16 cellular contexts compared by ENCODE assay signal in genomic region chr10:111119637-111120036, GRCh38. TPM values are rescaled to one million over a fixed set of nuclear protein-coding genes. Genes with fewer than 3 reads are reported as not detected.
A peak's percentile ranks its signal among the peaks of the same experiment; 100 is the strongest.
DNase-seq lines count a peak whose midpoint lies in the region; ATAC-seq, FAIRE-seq and TF ChIP-seq lines count a peak whose summit lies in the region.
"Had no signal": no experiment of that assay in that cellular context is flagged by ENCODE, and none has a peak within 500 bp of the region (broad histone marks: within the 10 kb centered on the region; RNA-seq: fewer than 3 reads in every experiment).

No MANE protein-coding gene starts in this region.

- no peaks in the 10 kb centered on the region for H3K9me3 ChIP-seq in H1 (ENCODE audit: insufficient read depth in 2 of 2, low read depth in 1 of 2, low read length in 1 of 2)

- H3K27me3 Mint-ChIP-seq in activated naive CD4-positive, alpha-beta T cell treated with anti-CD3 and anti-CD28 coated beads, Interleukin-2, amount 50 U/mL, for 24 hours = no peaks in the 10 kb centered on the region
- peaks cover 3% of the 10 kb centered on the region for H3K27me3 Mint-ChIP-seq in osteocyte (ENCODE audit: unreplicated experiment)
- peaks cover 6% of the 10 kb centered on the region for H3K27me3 Mint-ChIP-seq in activated CD4-positive, alpha-beta T cell treated with anti-CD3 and anti-CD28 coated beads, Interleukin-2, amount 10 ng/mL, durations not matched to agents 7 days and 5 days

- no peak for FAIRE-seq in H1 (lab: Jason Lieb, UNC)
- FAIRE-seq: A204.1, GM18507, H54 had no signal

- H3K36me3 ChIP-seq in H1 (ENCODE audit: control insufficient read depth in 2 of 4, insufficient read depth in 4 of 4, low read length in 3 of 4) = no peaks in the 10 kb centered on the region

- H3K23ac ChIP-seq in H1 (ENCODE audit: insufficient read length) = no peak overlapping the region

- H2BK15ac ChIP-seq in H1 (ENCODE audit: low read length) = no peak overlapping the region

- no peak for ATAC-seq in activated naive CD4-positive, alpha-beta T cell treated with anti-CD3 and anti-CD28 coated beads, Interleukin-2, amount 50 U/mL, for 72 hours

- H3K4me3 Mint-ChIP-seq in activated naive CD4-positive, alpha-beta T cell treated with anti-CD3 and anti-CD28 coated beads, Interleukin-2, amount 50 U/mL, for 24 hours = no peak overlapping the region
- no peak overlapping the region for H3K4me3 Mint-ChIP-seq in osteocyte (ENCODE audit: unreplicated experiment)
- H3K4me3 Mint-ChIP-seq in activated CD4-positive, alpha-beta T cell treated with anti-CD3 and anti-CD28 coated beads, Interleukin-2, amount 10 ng/mL, durations not matched to agents 7 days and 5 days = no peak overlapping the region
- H3K4me3 Mint-ChIP-seq: B cell; CD4-positive, alpha-beta T cell had no signal

- no peak overlapping the region for H2BK120ac ChIP-seq in H1 (replicated peaks; ENCODE audit: low read depth, low read length)

- H3K18ac ChIP-seq in H1 (ENCODE audit: extremely low read depth, low read length) = no peak overlapping the region

- no peak overlapping the region for H3K14ac ChIP-seq in H1 (ENCODE audit: insufficient read length)

- no peak overlapping the region for H2BK5ac ChIP-seq in H1 (ENCODE audit: low read depth, low read length)

- no peak for TF ChIP-seq POLR2A in H1 (IDR thresholded peaks at IDR 0.05; ENCODE audit: control extremely low read depth in 1 of 2, low read depth in 2 of 2, low read length in 2 of 2)

- no peaks in the 10 kb centered on the region for H3K79me1 ChIP-seq in H1 (ENCODE audit: low read depth, low read length)

- H3K23me2 ChIP-seq in H1 (ENCODE audit: low read depth, low read length) = no peaks in the 10 kb centered on the region; the same call in 1 of the 2 replicates

- H3K4me1 ChIP-seq in H1 (replicated peaks in 1 of 4; ENCODE audit: control insufficient read depth in 3 of 4, insufficient read depth in 4 of 4, low read length in 3 of 4) = no peaks in the 10 kb centered on the region

- no peak overlapping the region for H3K4me3 ChIP-seq in H1 (ENCODE audit: extremely low read depth in 1 of 4, insufficient read depth in 2 of 4, low read depth in 3 of 4, low read length in 4 of 4)

- H3K56ac ChIP-seq in H1 (replicated peaks; ENCODE audit: insufficient read length, low read depth, low read length) = no peak overlapping the region

- H2AK5ac ChIP-seq in H1 (ENCODE audit: low read depth, low read length) = no peak overlapping the region

- peak overlapping the region; percentile 73 for H3K27ac Mint-ChIP-seq in activated naive CD4-positive, alpha-beta T cell treated with anti-CD3 and anti-CD28 coated beads, Interleukin-2, amount 50 U/mL, for 24 hours
- peak overlapping the region in 1 of 2 donors; percentile 51 for H3K27ac Mint-ChIP-seq in activated naive CD4-positive, alpha-beta T cell treated with anti-CD3 and anti-CD28 coated beads, Interleukin-2, amount 50 U/mL, for 72 hours
- H3K27ac Mint-ChIP-seq in osteocyte (ENCODE audit: unreplicated experiment) = no peak overlapping the region
- H3K27ac Mint-ChIP-seq in activated CD4-positive, alpha-beta T cell treated with anti-CD3 and anti-CD28 coated beads, Interleukin-2, amount 10 ng/mL, durations not matched to agents 7 days and 5 days = no peak overlapping the region
- H3K27ac Mint-ChIP-seq: B cell; CD4-positive, alpha-beta T cell had no signal

- no peak for TF ChIP-seq RAD21 in H1 (IDR thresholded peaks at IDR 0.05 in 1 of 2, conservative IDR thresholded peaks at IDR 0.05 in 1 of 2; ENCODE audit: low read depth in 2 of 2, low read length in 2 of 2)

- H3K4me1 Mint-ChIP-seq in activated naive CD4-positive, alpha-beta T cell treated with anti-CD3 and anti-CD28 coated beads, Interleukin-2, amount 50 U/mL, for 24 hours = peaks cover 3% of the 10 kb centered on the region
- no peaks in the 10 kb centered on the region for H3K4me1 Mint-ChIP-seq in osteocyte (ENCODE audit: unreplicated experiment)
- H3K4me1 Mint-ChIP-seq in activated CD4-positive, alpha-beta T cell treated with anti-CD3 and anti-CD28 coated beads, Interleukin-2, amount 10 ng/mL, durations not matched to agents 7 days and 5 days = peaks cover 3% of the 10 kb centered on the region
- H3K4me1 Mint-ChIP-seq: B cell had no signal

- no peak overlapping the region for H4K5ac ChIP-seq in H1 (ENCODE audit: insufficient read length, low read depth, low read length)

- no peaks in the 10 kb centered on the region for H3K27me3 ChIP-seq in H1 (replicated peaks in 1 of 4; ENCODE audit: control insufficient read depth in 3 of 4, extremely low read depth in 1 of 4, insufficient read depth in 3 of 4, low read length in 3 of 4)

- H3K4ac ChIP-seq in H1 (replicated peaks; ENCODE audit: insufficient read length, low read depth, low read length) = no peak overlapping the region

- no peaks in the 10 kb centered on the region for H3K36me3 Mint-ChIP-seq in activated naive CD4-positive, alpha-beta T cell treated with anti-CD3 and anti-CD28 coated beads, Interleukin-2, amount 50 U/mL, for 24 hours
- H3K36me3 Mint-ChIP-seq in activated naive CD4-positive, alpha-beta T cell treated with anti-CD3 and anti-CD28 coated beads, Interleukin-2, amount 50 U/mL, for 72 hours = no peaks in the 10 kb centered on the region
- H3K36me3 Mint-ChIP-seq in osteocyte (ENCODE audit: unreplicated experiment) = no peaks in the 10 kb centered on the region
- no peaks in the 10 kb centered on the region for H3K36me3 Mint-ChIP-seq in activated CD4-positive, alpha-beta T cell treated with anti-CD3 and anti-CD28 coated beads, Interleukin-2, amount 10 ng/mL, durations not matched to agents 7 days and 5 days (ENCODE audit: low read depth)

- H2AFZ ChIP-seq in H1 (ENCODE audit: low read length) = no peak overlapping the region

- H2BK20ac ChIP-seq in H1 (ENCODE audit: low read length) = no peak overlapping the region

- H2BK12ac ChIP-seq in H1 (ENCODE audit: low read depth, low read length) = 0 out of 2 replicates have a peak overlapping the region, but pooled peaks have one; percentile 35

- no peak overlapping the region for H3K9ac ChIP-seq in H1 (replicated peaks in 1 of 4; ENCODE audit: extremely low read depth in 1 of 4, low read depth in 3 of 4, low read length in 3 of 4)

- POLR2A ChIA-PET in H1 (lab: Charles Lee; ENCODE audit: partially characterized antibody) = no interaction called here
- POLR2A ChIA-PET in activated CD4-positive, alpha-beta T cell treated with anti-CD3 and anti-CD28 coated beads, Interleukin-2, amount 10 ng/mL, durations not matched to agents 7 days and 5 days (lab: Charles Lee) = no interaction called here

- no peak overlapping the region for H3K4me2 ChIP-seq in H1 (ENCODE audit: insufficient read depth in 1 of 2, low read depth in 2 of 2, low read length in 2 of 2)

- no peaks in the 10 kb centered on the region for H3K9me3 Mint-ChIP-seq in activated naive CD4-positive, alpha-beta T cell treated with anti-CD3 and anti-CD28 coated beads, Interleukin-2, amount 50 U/mL, for 24 hours
- H3K9me3 Mint-ChIP-seq in activated naive CD4-positive, alpha-beta T cell treated with anti-CD3 and anti-CD28 coated beads, Interleukin-2, amount 50 U/mL, for 72 hours = no peaks in the 10 kb centered on the region
- no peaks in the 10 kb centered on the region for H3K9me3 Mint-ChIP-seq in osteocyte (ENCODE audit: unreplicated experiment)
- H3K9me3 Mint-ChIP-seq in activated CD4-positive, alpha-beta T cell treated with anti-CD3 and anti-CD28 coated beads, Interleukin-2, amount 10 ng/mL, durations not matched to agents 7 days and 5 days = no peaks in the 10 kb centered on the region
- H3K9me3 Mint-ChIP-seq: CD4-positive, alpha-beta T cell had no signal

- 91% methylated on average over 4 of the region's 4 CpGs; no CpG with 5 or more reads in 1 of the 2 experiments for WGBS in H1 (ENCODE audit: extremely low coverage in 1 of 2, insufficient coverage in 1 of 2, insufficient read length in 1 of 2, insufficient replicate concordance in 2 of 2, low coverage in 1 of 2, low lambda C conversion rate in 2 of 2, missing lambda C conversion rate in 1 of 2), 2 experiments

- CTCF ChIA-PET in H1 (lab: Charles Lee; ENCODE audit: partially characterized antibody) = interaction anchor here (0.7 to 1.3 kb wide), 3 partner anchors 9 to 20 kb away, joined by 3 read pairs; no protein-coding TSS in a partner anchor
- CTCF ChIA-PET in activated CD4-positive, alpha-beta T cell treated with anti-CD3 and anti-CD28 coated beads, Interleukin-2, amount 10 ng/mL, durations not matched to agents 7 days and 5 days (lab: Charles Lee) = no interaction called here

- DNase-seq in activated naive CD4-positive, alpha-beta T cell treated with anti-CD3 and anti-CD28 coated beads, Interleukin-2, amount 50 U/mL, for 72 hours (ENCODE audit: low spot score in 2 of 2) = no peak
- no peak for DNase-seq in H1 (ENCODE audit: low read depth in 1 of 2, low spot score in 2 of 2)
- DNase-seq in osteocyte (ENCODE audit: extremely low spot score, unreplicated experiment) = peak; percentile 63
- DNase-seq in NCI-H2227 treated with DMSO at 0.1 percent for 48 hours (lab: John Stamatoyannopoulos, UW) = no peak
- DNase-seq in activated CD4-positive, alpha-beta T cell treated with anti-CD3 and anti-CD28 coated beads, Interleukin-2, amount 10 ng/mL, durations not matched to agents 7 days and 5 days = no peak
- DNase-seq in hypothalamus (lab: John Stamatoyannopoulos, UW) = no peak
- DNase-seq: C1 segment of cervical spinal cord; Calu3; CD4-positive, alpha-beta T cell; DMS 273 treated with DMSO at 0.1 percent for 48 hours had no signal

- no peak overlapping the region for H4K8ac ChIP-seq in H1 (ENCODE audit: extremely low read depth, insufficient read depth, low read length)

- no peaks in the 10 kb centered on the region for H3K79me2 ChIP-seq in H1 (ENCODE audit: control insufficient read depth in 1 of 2, insufficient read depth in 2 of 2, low read length in 2 of 2)

- no peak for TF ChIP-seq EP300 in H1 (IDR thresholded peaks at IDR 0.05; ENCODE audit: borderline replicate concordance in 1 of 2, low read depth in 2 of 2, low read length in 2 of 2)

- TF ChIP-seq CTCF in H1 (IDR thresholded peaks at IDR 0.05; ENCODE audit: control extremely low read depth in 1 of 3, insufficient read depth in 1 of 3, low read depth in 1 of 3, low read length in 3 of 3) (no peak), osteocyte (IDR thresholded peaks at IDR 0.05) (no peak)

- H4K20me1 ChIP-seq in H1 (replicated peaks in 1 of 2; ENCODE audit: control insufficient read depth in 1 of 2, insufficient read depth in 2 of 2, low read length in 2 of 2) = no peaks in the 10 kb centered on the region

- no peak overlapping the region for H3K27ac ChIP-seq in H1 (ENCODE audit: low read depth, low read length)

- no peak overlapping the region for H4K91ac ChIP-seq in H1 (replicated peaks; ENCODE audit: insufficient read length, low read length)

RNA-seq across cellular contexts. Expression of gene ADRA2A, which starts 42.8 kb away (rescaled TPM):
- total RNA-seq in activated naive CD4-positive, alpha-beta T cell treated with anti-CD3 and anti-CD28 coated beads, Interleukin-2, amount 50 U/mL, for 72 hours = not detected
- total RNA-seq in H1 (2021; fragmentation: NEBNext Ultra II Directional; extraction: Animal tissue kit (Norgen Biotek cat#: 25700)) = 5.9 and 7.3 TPM in 2 replicates
- 6.2 and 7.6 TPM in 2 replicates for polyA plus RNA-seq in H1 (2011; rRNA removed)
- polyA plus RNA-seq in H1 (2011; cell fraction: cytosol; rRNA removed) = 3.6 TPM
- 4.1 TPM for polyA plus RNA-seq in H1 (2011; cell fraction: nucleus; rRNA removed)
- 3.0 to 5.4 TPM (median 4.6 TPM) in 4 replicates for polyA plus RNA-seq in H1 (2012, experiment 1 of 2)
- polyA plus RNA-seq in H1 (2012, experiment 2 of 2) = 4.8 TPM
- 1.8 TPM for polyA plus RNA-seq in H1 (2013, experiment 1 of 2)
- polyA plus RNA-seq in H1 (2013, experiment 2 of 2) = 1.4 TPM
- polyA minus RNA-seq in H1 (2011; rRNA and poly(A)+ RNA removed) = 3.2 and 4.5 TPM in 2 replicates
- 5.2 TPM for polyA minus RNA-seq in H1 (2011; cell fraction: cytosol; rRNA and poly(A)+ RNA removed)
- polyA minus RNA-seq in H1 (2011; cell fraction: nucleus; rRNA and poly(A)+ RNA removed) = 6.1 TPM
- total RNA-seq in osteocyte = not detected in 2 replicates
- not detected for total RNA-seq in activated CD4-positive, alpha-beta T cell treated with anti-CD3 and anti-CD28 coated beads, Interleukin-2, amount 10 ng/mL, durations not matched to agents 7 days and 5 days
- total RNA-seq: B cell, Daoy had no signal
